Comparison of ENCODE assay signal across 16 cellular contexts in the genomic region with DNA sequence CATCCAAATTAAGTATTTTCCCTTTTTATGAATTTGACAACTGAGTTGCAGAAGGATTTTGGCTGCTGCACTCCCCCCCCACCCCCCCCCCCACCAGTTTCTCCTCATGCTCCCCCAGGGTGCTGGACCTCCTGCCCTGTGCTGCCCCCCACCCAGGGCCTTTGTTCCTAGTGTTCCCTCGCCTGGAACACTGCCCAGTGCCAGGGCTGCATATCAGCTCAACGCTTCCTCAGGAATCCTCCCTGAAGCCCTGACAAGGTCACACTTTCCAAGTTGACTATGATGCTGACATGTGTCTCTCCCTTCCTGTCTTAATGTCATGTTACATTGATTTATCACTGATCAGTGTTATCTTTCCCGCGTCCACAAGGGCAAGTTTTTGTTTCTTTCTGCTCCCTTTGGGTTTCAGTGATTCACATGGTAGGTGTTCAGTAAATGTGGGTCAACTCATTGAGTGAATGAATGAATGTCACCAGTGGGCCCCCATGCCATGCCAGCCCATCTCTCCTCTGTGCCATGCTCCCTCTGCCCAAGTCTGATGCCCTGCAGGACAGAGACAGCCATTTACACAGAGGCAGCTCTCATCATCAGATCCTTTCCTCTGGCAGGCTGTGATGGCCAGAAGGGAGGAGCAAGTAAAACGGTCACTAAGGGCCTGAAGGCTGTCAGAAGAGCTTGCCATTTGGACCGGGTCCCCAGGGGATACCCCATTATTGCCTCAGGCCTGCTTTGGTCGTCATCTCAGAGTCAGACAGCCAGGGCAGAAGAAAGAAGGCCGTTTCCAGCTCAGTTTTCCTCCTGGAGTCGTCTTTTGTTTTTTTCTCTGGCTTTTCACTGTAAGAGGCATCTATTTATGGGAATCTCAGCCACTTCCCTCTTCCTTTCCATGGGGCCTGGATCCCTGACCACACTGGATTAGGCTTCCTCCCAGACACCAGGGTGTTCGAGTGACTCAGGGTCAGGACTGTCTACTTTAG.
DNase-seq lines count a peak whose midpoint lies in the region; ATAC-seq and TF ChIP-seq lines count a peak whose summit lies in the region.
"Had no signal": no experiment of that assay in that cellular context is flagged by ENCODE, and none has a peak within 500 bp of the region (broad histone marks: within the 10 kb centered on the region; RNA-seq: fewer than 3 reads in every experiment).

No MANE protein-coding gene starts in this region.

- no peak overlapping the region for H2AFZ ChIP-seq in GM23338

- H3K4me3 Mint-ChIP-seq in chondrocyte (ENCODE audit: unreplicated experiment) (no peak overlapping the region), GM23338 (no peak overlapping the region)
- H3K4me3 Mint-ChIP-seq: activated CD4-positive, alpha-beta T cell treated with anti-CD3 and anti-CD28 coated beads, Interleukin-2, amount 10 ng/mL, durations not matched to agents 24 days and 14 days; activated T-helper 1 cell treated with anti-CD3 and anti-CD28 coated beads, Interleukin-12 subunit alpha, Interleukin-12 subunit beta, Interleukin-2, Interleukin-4 antibody, amounts not matched to agents 30 ng/mL and 10 ng/mL and 1 ng/mL, durations not matched to agents 14 hours and 24 hours and 36 hours; nephron had no signal

- H3K4me3 ChIP-seq in skin epidermis (no peak overlapping the region), GM23338 (no peak overlapping the region)

- H3K27ac Mint-ChIP-seq in chondrocyte (ENCODE audit: unreplicated experiment) (peak overlapping the region; percentile 49), GM23338 (no peak overlapping the region)
- H3K27ac Mint-ChIP-seq: activated CD4-positive, alpha-beta T cell treated with anti-CD3 and anti-CD28 coated beads, Interleukin-2, amount 10 ng/mL, durations not matched to agents 24 days and 14 days; activated T-helper 1 cell treated with anti-CD3 and anti-CD28 coated beads, Interleukin-12 subunit alpha, Interleukin-12 subunit beta, Interleukin-2, Interleukin-4 antibody, amounts not matched to agents 30 ng/mL and 10 ng/mL and 1 ng/mL, durations not matched to agents 14 hours and 24 hours and 36 hours; nephron had no signal

- H3K36me3 ChIP-seq in GM23338 (ENCODE audit: insufficient read depth): peaks cover 3% of the 10 kb centered on the region; the same call in 1 of the 2 replicates
- H3K36me3 ChIP-seq: BE2C had no signal

- H3K4me1 ChIP-seq in GM23338 (ENCODE audit: insufficient read depth): peaks cover 4% of the 10 kb centered on the region; the same call in 1 of the 2 replicates
- H3K4me1 ChIP-seq: BE2C had no signal

- no peaks in the 10 kb centered on the region for H3K79me2 ChIP-seq in GM23338 (replicated peaks; ENCODE audit: insufficient read depth)

- no peak overlapping the region for H3K4me2 ChIP-seq in GM23338

- ATAC-seq in GM19324 (IDR thresholded peaks at IDR 0.05; ENCODE audit: low FRiP score, unreplicated experiment) (no peak), GM23338 (no peak), GM18868 (IDR thresholded peaks at IDR 0.05; ENCODE audit: unreplicated experiment) (no peak)

- H3F3A ChIP-seq in GM23338 (replicated peaks; ENCODE audit: low read depth): no peaks in the 10 kb centered on the region

- H3K36me3 Mint-ChIP-seq in chondrocyte (ENCODE audit: low read depth): peaks cover 2% of the 10 kb centered on the region
- no peaks in the 10 kb centered on the region for H3K36me3 Mint-ChIP-seq in GM23338 (ENCODE audit: low read depth)

- in situ Hi-C loops in G401 (cut with HindIII; ENCODE audit: low sequenced_read_pairs): no loop called here

- H3K9me3 Mint-ChIP-seq in chondrocyte (ENCODE audit: low read depth) (peaks cover 5% of the 10 kb centered on the region), GM23338 (peaks cover 5% of the 10 kb centered on the region; the same call in 2 of the 3 replicates)
- H3K9me3 Mint-ChIP-seq: activated CD4-positive, alpha-beta T cell treated with anti-CD3 and anti-CD28 coated beads, Interleukin-2, amount 10 ng/mL, durations not matched to agents 24 days and 14 days had no signal

- no peaks in the 10 kb centered on the region for H4K20me1 ChIP-seq in GM23338 (replicated peaks; ENCODE audit: insufficient read depth)

- H3K4me1 Mint-ChIP-seq in chondrocyte (ENCODE audit: low read depth): peaks cover 11% of the 10 kb centered on the region
- peaks cover 8% of the 10 kb centered on the region; the same call in 2 of the 3 replicates for H3K4me1 Mint-ChIP-seq in GM23338
- H3K4me1 Mint-ChIP-seq: activated CD4-positive, alpha-beta T cell treated with anti-CD3 and anti-CD28 coated beads, Interleukin-2, amount 10 ng/mL, durations not matched to agents 24 days and 14 days; nephron had no signal

- H3K27me3 ChIP-seq in GM23338 (ENCODE audit: insufficient read depth): no peaks in the 10 kb centered on the region
- H3K27me3 ChIP-seq: BE2C had no signal

- H3K27ac ChIP-seq in skin epidermis (peak overlapping the region in 13 of 21 experiments; percentile 13 to 74 (median 56)), GM23338 (ENCODE audit: low read depth) (no peak overlapping the region)

- TF ChIP-seq CTCF in chondrocyte (IDR thresholded peaks at IDR 0.05) (no peak), GM23338 (conservative IDR thresholded peaks at IDR 0.05; ENCODE audit: low read depth in 2 of 2) (no peak)

- H3K27me3 Mint-ChIP-seq in chondrocyte (ENCODE audit: low read depth): no peaks in the 10 kb centered on the region
- peaks cover 2% of the 10 kb centered on the region for H3K27me3 Mint-ChIP-seq in GM23338 (ENCODE audit: insufficient read depth, low read depth, poor library complexity)
- H3K27me3 Mint-ChIP-seq: activated CD4-positive, alpha-beta T cell treated with anti-CD3 and anti-CD28 coated beads, Interleukin-2, amount 10 ng/mL, durations not matched to agents 24 days and 14 days had no signal

- DNase-seq in G401 (ENCODE audit: low spot score) (peak; percentile 21), chondrocyte (ENCODE audit: low spot score) (no peak), hepatic stellate cell (ENCODE audit: low spot score) (peak; percentile 52), DMS79 (lab: John Stamatoyannopoulos, UW) (no peak), GM23338 (ENCODE audit: low spot score) (no peak)
- DNase-seq: activated CD4-positive, alpha-beta T cell treated with anti-CD3 and anti-CD28 coated beads, Interleukin-2, amount 10 ng/mL, durations not matched to agents 24 days and 14 days; BE2C; DMS53; islet precursor cell; NCI-H1694; stimulated activated CD8-positive, alpha-beta memory T cell treated with anti-CD3 and anti-CD28 coated beads, Interleukin-4, amount 100 ng/mL, for 48 hours had no signal

- H3K9me2 ChIP-seq in GM23338 (ENCODE audit: insufficient read depth): no peaks in the 10 kb centered on the region

TF ChIP-seq in GM23338, 12 proteins besides CTCF, POLR2A, EP300 and RAD21:
- TF ChIP-seq POLR2AphosphoS5 (IDR thresholded peaks at IDR 0.05; ENCODE audit: low read depth) (no peak), STAT1 (IDR thresholded peaks at IDR 0.05; ENCODE audit: unreplicated experiment) (no peak), JUNB (IDR thresholded peaks at IDR 0.05; ENCODE audit: unreplicated experiment) (no peak), ZNF331 (CRISPR knock-in tag; IDR thresholded peaks at IDR 0.05; ENCODE audit: low read depth) (no peak), CREB1 (CRISPR knock-in tag; IDR thresholded peaks at IDR 0.05; ENCODE audit: low read depth) (no peak), EZH2 (IDR thresholded peaks at IDR 0.05; ENCODE audit: low read depth, unreplicated experiment) (no peak), REST (IDR thresholded peaks at IDR 0.05; ENCODE audit: unreplicated experiment) (no peak)
- TF ChIP-seq, protein P1, sequence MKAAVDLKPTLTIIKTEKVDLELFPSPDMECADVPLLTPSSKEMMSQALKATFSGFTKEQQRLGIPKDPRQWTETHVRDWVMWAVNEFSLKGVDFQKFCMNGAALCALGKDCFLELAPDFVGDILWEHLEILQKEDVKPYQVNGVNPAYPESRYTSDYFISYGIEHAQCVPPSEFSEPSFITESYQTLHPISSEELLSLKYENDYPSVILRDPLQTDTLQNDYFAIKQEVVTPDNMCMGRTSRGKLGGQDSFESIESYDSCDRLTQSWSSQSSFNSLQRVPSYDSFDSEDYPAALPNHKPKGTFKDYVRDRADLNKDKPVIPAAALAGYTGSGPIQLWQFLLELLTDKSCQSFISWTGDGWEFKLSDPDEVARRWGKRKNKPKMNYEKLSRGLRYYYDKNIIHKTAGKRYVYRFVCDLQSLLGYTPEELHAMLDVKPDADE (IDR thresholded peaks at IDR 0.05): no peak

Comparison
In these comparisons a context has a peak if more than half of its experiments do, and no peak if none do; other contexts are left out.
1. DNase-seq: peak in G401 (single experiment) and hepatic stellate cell (single experiment); none in chondrocyte (single experiment), DMS79 (single experiment) and GM23338 (single experiment).